2 cellular contexts compared by ENCODE assay signal in the genomic region with DNA sequence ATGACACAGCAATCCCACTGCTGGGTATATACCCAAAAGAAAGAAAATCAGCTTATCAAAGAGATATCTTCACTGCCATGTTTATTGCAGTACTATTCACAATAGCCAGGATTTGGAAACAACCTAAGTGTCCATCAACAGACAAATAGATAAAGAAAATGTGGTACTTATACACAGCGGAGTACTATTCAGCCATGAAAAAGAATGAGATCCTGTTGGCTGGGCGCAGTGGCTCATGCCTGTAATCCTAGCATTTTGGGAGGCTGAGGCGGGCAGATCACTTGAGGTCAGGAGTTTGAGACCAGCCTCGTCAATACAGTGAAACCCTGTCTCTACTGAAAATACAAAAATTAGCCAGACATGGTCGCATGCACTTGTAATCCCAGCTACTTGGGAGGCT. TPM values are rescaled to one million over a fixed set of nuclear protein-coding genes. Genes with fewer than 3 reads are reported as not detected.
"Had no signal": no experiment of that assay in that cellular context is flagged by ENCODE, and none has a peak within 500 bp of the region (broad histone marks: within the 10 kb centered on the region; RNA-seq: fewer than 3 reads in every experiment).

No MANE protein-coding gene starts in this region.

RNA-seq across cellular contexts. Expression of a gene that starts 30.7 kb away (rescaled TPM):
- total RNA-seq: M059J, MCF 10A had no signal
